8 cellular contexts compared by ENCODE assay signal in genomic region chr4:174714393-174715211, GRCh38.
DNase-seq lines count a peak whose midpoint lies in the region; ATAC-seq, FAIRE-seq and TF ChIP-seq lines count a peak whose summit lies in the region.

No MANE protein-coding gene starts in this region.

- H3K4me3 ChIP-seq in K562: no peak overlapping the region
- H3K4me3 ChIP-seq in liver (ENCODE audit: low read depth in 1 of 3, low read length in 3 of 3): no peak overlapping the region

- no peak overlapping the region for H3K4me2 ChIP-seq in K562 (ENCODE audit: insufficient read depth, low read length)

- TF ChIP-seq CTCF in K562 (IDR thresholded peaks at IDR 0.05 in 2 of 3, conservative IDR thresholded peaks at IDR 0.05 in 1 of 3; ENCODE audit: insufficient read depth in 2 of 3, low read depth in 1 of 3, low read length in 3 of 3): peak; percentile 64 to 84 (median 81)
- peak; percentile 64 for TF ChIP-seq CTCF in liver (IDR thresholded peaks at IDR 0.05; ENCODE audit: low read depth, low read length, missing input control)

- H3K79me2 ChIP-seq in K562 (ENCODE audit: control insufficient read depth, insufficient read depth, low read length): no peaks in the 10 kb centered on the region

- H4K20me1 ChIP-seq in K562 (replicated peaks; ENCODE audit: control insufficient read depth, insufficient read depth, low read length): no peaks in the 10 kb centered on the region

- no peak for TF ChIP-seq EP300 in K562 (IDR thresholded peaks at IDR 0.05; ENCODE audit: low read length)

- peak; percentile 81 to 82 for TF ChIP-seq RAD21 in K562 (CRISPR knock-in tag; conservative IDR thresholded peaks at IDR 0.05 in 1 of 2, IDR thresholded peaks at IDR 0.05 in 1 of 2)
- TF ChIP-seq RAD21 in liver (IDR thresholded peaks at IDR 0.05): peak; percentile 70 to 71

- peaks cover 1% of the 10 kb centered on the region; the same call in 1 of the 2 replicates for H3K9me3 ChIP-seq in K562 (replicated peaks; ENCODE audit: control insufficient read depth, insufficient read depth, low read depth, low read length)
- H3K9me3 ChIP-seq in liver (ENCODE audit: control insufficient read depth in 4 of 4, low read length in 3 of 4): no peaks in the 10 kb centered on the region

- in situ Hi-C loops in K562 (cut with MboI): loop anchor here (5.0 kb wide), 1 partner anchor 347 kb away; no protein-coding TSS in a partner anchor

- H3K36me3 ChIP-seq in K562 (ENCODE audit: control insufficient read depth, insufficient read depth, low read length) (no peaks in the 10 kb centered on the region), liver (ENCODE audit: control insufficient read depth in 4 of 4, insufficient read depth in 3 of 4, low read depth in 1 of 4, low read length in 3 of 4) (no peaks in the 10 kb centered on the region)

- ATAC-seq in GM18873 (IDR thresholded peaks at IDR 0.05; ENCODE audit: low FRiP score, unreplicated experiment) (peak; percentile 67), HG03039 (IDR thresholded peaks at IDR 0.05; ENCODE audit: unreplicated experiment) (peak; percentile 93), K562 (peak; percentile 95)

- FAIRE-seq in K562 (lab: Jason Lieb, UNC): peak; percentile 96

- WGBS in K562 (ENCODE audit: insufficient coverage, low coverage, missing lambda C conversion rate): 11% methylated on average over 8 of the region's 8 CpGs
- 37% methylated on average over 8 of the region's 8 CpGs for WGBS in liver

- POLR2A ChIA-PET in K562 (lab: Yijun Ruan, JAX): no interaction called here

- no peaks in the 10 kb centered on the region; a peak in 1 of 5 replicates for H3K4me1 ChIP-seq in K562 (replicated peaks in 1 of 2; ENCODE audit: control insufficient read depth in 2 of 2, insufficient read depth in 2 of 2, low read length in 2 of 2)
- no peaks in the 10 kb centered on the region for H3K4me1 ChIP-seq in liver (ENCODE audit: control insufficient read depth in 4 of 4, insufficient read depth in 4 of 4, low read length in 3 of 4)

- H3K9ac ChIP-seq in K562 (ENCODE audit: insufficient read depth in 1 of 2, low read depth in 2 of 2, low read length in 2 of 2) (no peak overlapping the region), liver (ENCODE audit: low read depth in 1 of 2, low read length in 2 of 2) (no peak overlapping the region)

- intact Hi-C loops in K562 (cut with micrococcal nuclease): loop anchor here (1.0 to 5.0 kb wide), 3 partner anchors 82 to 349 kb away; partner anchors contain the start of gene HPGD

- DNase-seq in NCI-H510A treated with DMSO at 0.1 percent for 48 hours (lab: John Stamatoyannopoulos, UW) (peak; percentile 8), NCI-H510A (lab: John Stamatoyannopoulos, UW) (no peak), NCI-H345 (lab: John Stamatoyannopoulos, UW) (peak; percentile 15), K562 (ENCODE audit: extremely low read depth in 1 of 4, low spot score in 3 of 4) (peak; percentile 70 to 84 (median 72)), GOT3 (lab: John Stamatoyannopoulos, UW) (no peak)

- no peak overlapping the region for H3K27ac ChIP-seq in K562 (ENCODE audit: extremely low read depth, low read depth, low read length)
- no peak overlapping the region for H3K27ac ChIP-seq in liver (ENCODE audit: low read depth in 1 of 2, low read length in 2 of 2)

- peak overlapping the region; percentile 65 for H2AFZ ChIP-seq in K562 (ENCODE audit: low read depth, low read length)

- H3K9me1 ChIP-seq in K562 (ENCODE audit: control insufficient read depth, insufficient read depth, low read length): no peaks in the 10 kb centered on the region

- TF ChIP-seq POLR2A in K562 (conservative IDR thresholded peaks at IDR 0.05): no peak

- H3K27me3 ChIP-seq in K562 (ENCODE audit: control insufficient read depth in 2 of 2, insufficient read depth in 2 of 2, low read length in 2 of 2) (no peaks in the 10 kb centered on the region), liver (ENCODE audit: control insufficient read depth in 4 of 4, insufficient read depth in 4 of 4, low read length in 3 of 4) (peaks cover 0 to 21% (median 4%) of the 10 kb centered on the region in 4 donors)

- CTCF ChIA-PET in K562 (lab: Yijun Ruan, JAX; ENCODE audit: low intra/inter-chr PET ratio): interaction anchor here (1.0 to 1.8 kb wide), 2 partner anchors 82 to 350 kb away, joined by 5 to 26 read pairs; no protein-coding TSS in a partner anchor

- BruUV-seq in K562 (replicated peaks; lab: Mats Ljungman, UMichigan): no TSS peak

TF ChIP-seq in K562, 482 proteins besides CTCF, POLR2A, EP300 and RAD21 (continues in another document):
- TF ChIP-seq REST (CRISPR knock-in tag; IDR thresholded peaks at IDR 0.05; ENCODE audit: low read depth): no peak
- peak; percentile 53 for TF ChIP-seq DEAF1 (CRISPR knock-in tag; IDR thresholded peaks at IDR 0.05)
- no peak for TF ChIP-seq SMAD1 (IDR thresholded peaks at IDR 0.05; ENCODE audit: low read depth, low read length, partially characterized antibody)

TF ChIP-seq in liver, 16 proteins besides CTCF, POLR2A, EP300 and RAD21:
- TF ChIP-seq REST (IDR thresholded peaks at IDR 0.05) (no peak), HNF4G (IDR thresholded peaks at IDR 0.05) (no peak), JUND (IDR thresholded peaks at IDR 0.05) (no peak), FOXA2 (IDR thresholded peaks at IDR 0.05) (no peak), MAX (IDR thresholded peaks at IDR 0.05) (no peak), YY1 (IDR thresholded peaks at IDR 0.05) (no peak)
TF ChIP-seq in liver: peak in this region for 0.

Comparison
In these comparisons a context has a peak if more than half of its experiments do, and no peak if none do; other contexts are left out.
1. DNase-seq: peak in NCI-H510A treated with DMSO at 0.1 percent for 48 hours (single experiment), NCI-H345 (single experiment) and K562 (4 of 4); none in NCI-H510A (single experiment) and GOT3 (single experiment).
2. Peak in every context shown above with its lines, with median percentiles within 50 percentile points of each other: ATAC-seq.